Comparison of ENCODE assay signal across 10 cellular contexts in genomic region chr9:130833324-130833990, GRCh38. TPM values are rescaled to one million over a fixed set of nuclear protein-coding genes. Genes with fewer than 3 reads are reported as not detected.
DNase-seq lines count a peak whose midpoint lies in the region; ATAC-seq, FAIRE-seq and TF ChIP-seq lines count a peak whose summit lies in the region.
"Had no signal": no experiment of that assay in that cellular context is flagged by ENCODE, and none has a peak within 500 bp of the region (broad histone marks: within the 10 kb centered on the region; RNA-seq: fewer than 3 reads in every experiment).

No MANE protein-coding gene starts in this region.

- 75 to 80% methylated on average over 5 to 6 of the region's 6 CpGs for WGBS in body of pancreas, 2 donors

- no TSS peak for BruUV-seq in endothelial cell of umbilical vein (replicated peaks; lab: Mats Ljungman, UMichigan)
- no TSS peak for BruUV-seq in Calu3 (replicated peaks; lab: Mats Ljungman, UMichigan)

- no peaks in the 10 kb centered on the region for H3K9me3 ChIP-seq in CD8-positive, alpha-beta memory T cell (ENCODE audit: low read length)
- no peaks in the 10 kb centered on the region for H3K9me3 ChIP-seq in endothelial cell of umbilical vein (replicated peaks; ENCODE audit: control insufficient read depth, insufficient read depth, low read length)
- no peaks in the 10 kb centered on the region for H3K9me3 ChIP-seq in body of pancreas

- H3K27ac Mint-ChIP-seq in CD8-positive, alpha-beta memory T cell: peak overlapping the region in 7 of 8 donors; percentile 90 to 100 (median 97)
- H3K27ac Mint-ChIP-seq in progenitor cell of endocrine pancreas (no peak overlapping the region), Calu3 (ENCODE audit: unreplicated experiment) (no peak overlapping the region)

- ATAC-seq in HG02884 (IDR thresholded peaks at IDR 0.05; ENCODE audit: unreplicated experiment) (no peak), body of pancreas (no peak)

- H3K27ac ChIP-seq in CD8-positive, alpha-beta memory T cell (ENCODE audit: low read depth, low read length): no peak overlapping the region
- H3K27ac ChIP-seq in endothelial cell of umbilical vein (ENCODE audit: insufficient read depth, low read depth, low read length) (peak overlapping the region; percentile 81), body of pancreas (peak overlapping the region in 2 of 4 donors; percentile 83 to 90)

- H3K4me1 ChIP-seq in CD8-positive, alpha-beta memory T cell (ENCODE audit: insufficient read depth, low read length): peaks cover 13% of the 10 kb centered on the region
- peaks cover 36% of the 10 kb centered on the region for H3K4me1 ChIP-seq in endothelial cell of umbilical vein (ENCODE audit: control insufficient read depth, extremely low read depth, insufficient read depth, low read length)
- H3K4me1 ChIP-seq in body of pancreas: peaks cover 38% of the 10 kb centered on the region

- TF ChIP-seq CTCF in endothelial cell of umbilical vein (IDR thresholded peaks at IDR 0.05; ENCODE audit: extremely low read depth in 1 of 2, insufficient read depth in 1 of 2, low read depth in 1 of 2, low read length in 2 of 2): no peak
- TF ChIP-seq CTCF in progenitor cell of endocrine pancreas (IDR thresholded peaks at IDR 0.05; ENCODE audit: unreplicated experiment): no peak
- no peak for TF ChIP-seq CTCF in Calu3 (IDR thresholded peaks at IDR 0.05; ENCODE audit: unreplicated experiment)
- no peak for TF ChIP-seq CTCF in body of pancreas (IDR thresholded peaks at IDR 0.05)

- peak overlapping the region; percentile 71 for H3K9ac ChIP-seq in endothelial cell of umbilical vein (replicated peaks; ENCODE audit: extremely low read depth, insufficient read depth, low read length)

- DNase-seq in CD8-positive, alpha-beta memory T cell: no peak
- DNase-seq in NCI-H69 (lab: John Stamatoyannopoulos, UW) (peak; percentile 43), endothelial cell of umbilical vein (ENCODE audit: low read depth, low spot score) (peak; percentile 51), progenitor cell of endocrine pancreas (ENCODE audit: low spot score, unreplicated experiment) (no peak), Calu3 (no peak), T-helper 9 cell (no peak), body of pancreas (no peak)
- DNase-seq: activated naive CD4-positive, alpha-beta T cell treated with Interleukin-2 at 50 U/mL for 16 hours had no signal

- H3K4me2 ChIP-seq in endothelial cell of umbilical vein (ENCODE audit: insufficient read depth, low read length): peak overlapping the region; percentile 83

- H3K4me1 Mint-ChIP-seq in CD8-positive, alpha-beta memory T cell: peaks cover 35 to 44% (median 36%) of the 10 kb centered on the region in 3 donors
- H3K4me1 Mint-ChIP-seq in progenitor cell of endocrine pancreas (ENCODE audit: low read depth): peaks cover 35% of the 10 kb centered on the region
- H3K4me1 Mint-ChIP-seq in Calu3 (ENCODE audit: low read depth, unreplicated experiment): peaks cover 18% of the 10 kb centered on the region

- no peaks in the 10 kb centered on the region for H3K36me3 ChIP-seq in CD8-positive, alpha-beta memory T cell (ENCODE audit: insufficient read depth, low read length)
- H3K36me3 ChIP-seq in endothelial cell of umbilical vein (ENCODE audit: control insufficient read depth in 2 of 2, extremely low read depth in 1 of 2, insufficient read depth in 2 of 2, low read length in 2 of 2): no peaks in the 10 kb centered on the region
- no peaks in the 10 kb centered on the region for H3K36me3 ChIP-seq in body of pancreas (replicated peaks in 1 of 2; ENCODE audit: insufficient read depth in 1 of 2, low read depth in 2 of 2)

- peaks cover under 1% of the 10 kb centered on the region for H4K20me1 ChIP-seq in endothelial cell of umbilical vein (replicated peaks; ENCODE audit: control insufficient read depth, extremely low read depth, insufficient read depth, low read length)

- no peak overlapping the region for H2AFZ ChIP-seq in endothelial cell of umbilical vein (ENCODE audit: low read depth, low read length)

- intact Hi-C loops in endothelial cell of umbilical vein (cut with micrococcal nuclease): no loop called here
- intact Hi-C loops in Calu3 (cut with micrococcal nuclease; ENCODE audit: unreplicated experiment): loop anchor here (10.0 kb wide), 1 partner anchor 99 kb away; no protein-coding TSS in a partner anchor
- intact Hi-C loops in body of pancreas (cut with DNase I): no loop called here

- POLR2A ChIA-PET in CD8-positive, alpha-beta memory T cell (lab: Charles Lee): no interaction called here
- POLR2A ChIA-PET in endothelial cell of umbilical vein (lab: Charles Lee): no interaction called here

- FAIRE-seq in endothelial cell of umbilical vein (lab: Jason Lieb, UNC): peak; percentile 58

- peaks cover 42% of the 10 kb centered on the region for H3K79me2 ChIP-seq in endothelial cell of umbilical vein (ENCODE audit: control insufficient read depth, insufficient read depth, low read length)

- H3K36me3 Mint-ChIP-seq in CD8-positive, alpha-beta memory T cell: peaks cover 3 to 7% (median 5%) of the 10 kb centered on the region in 3 donors
- H3K36me3 Mint-ChIP-seq in progenitor cell of endocrine pancreas (ENCODE audit: insufficient read depth): peaks cover 7% of the 10 kb centered on the region
- peaks cover 24% of the 10 kb centered on the region for H3K36me3 Mint-ChIP-seq in Calu3 (ENCODE audit: insufficient read depth, unreplicated experiment)

- no peak for TF ChIP-seq POLR2A in endothelial cell of umbilical vein (IDR thresholded peaks at IDR 0.05; ENCODE audit: low read depth, low read length)
- TF ChIP-seq POLR2A in body of pancreas (IDR thresholded peaks at IDR 0.05): no peak

- dilution Hi-C loops in endothelial cell of umbilical vein (cut with MboI; ENCODE audit: extremely low pct_ligation_motif_present, low sequenced_read_pairs): no loop called here

- peaks cover 0 to 3% of the 10 kb centered on the region in 2 donors for H3K27me3 Mint-ChIP-seq in CD8-positive, alpha-beta memory T cell
- no peaks in the 10 kb centered on the region for H3K27me3 Mint-ChIP-seq in progenitor cell of endocrine pancreas
- no peaks in the 10 kb centered on the region for H3K27me3 Mint-ChIP-seq in Calu3 (ENCODE audit: unreplicated experiment)

- H3K27me3 ChIP-seq in CD8-positive, alpha-beta memory T cell (ENCODE audit: insufficient read depth, low read length, poor library complexity, severe bottlenecking): no peaks in the 10 kb centered on the region
- H3K27me3 ChIP-seq in endothelial cell of umbilical vein (ENCODE audit: control insufficient read depth in 2 of 2, insufficient read depth in 2 of 2, low read length in 2 of 2): no peaks in the 10 kb centered on the region
- H3K27me3 ChIP-seq in body of pancreas: no peaks in the 10 kb centered on the region
- H3K27me3 ChIP-seq: SJSA1 had no signal

- H3K9me1 ChIP-seq in endothelial cell of umbilical vein (replicated peaks; ENCODE audit: control insufficient read depth, extremely low read depth, insufficient read depth, low read length): no peaks in the 10 kb centered on the region

- H3K4me3 ChIP-seq in CD8-positive, alpha-beta memory T cell (ENCODE audit: low read length): no peak overlapping the region
- H3K4me3 ChIP-seq in endothelial cell of umbilical vein (replicated peaks in 1 of 3; ENCODE audit: insufficient read depth in 1 of 3, low read depth in 1 of 3, low read length in 3 of 3) (peak overlapping the region in 1 of 3 experiments; percentile 36), body of pancreas (no peak overlapping the region)

- peaks cover 2 to 6% (median 4%) of the 10 kb centered on the region in 5 donors for H3K9me3 Mint-ChIP-seq in CD8-positive, alpha-beta memory T cell
- peaks cover 4% of the 10 kb centered on the region for H3K9me3 Mint-ChIP-seq in progenitor cell of endocrine pancreas (ENCODE audit: low read depth)
- peaks cover 2% of the 10 kb centered on the region for H3K9me3 Mint-ChIP-seq in Calu3 (ENCODE audit: low read depth, unreplicated experiment)

- H3K4me3 Mint-ChIP-seq in CD8-positive, alpha-beta memory T cell: peak overlapping the region; percentile 27 to 93 (median 89)
- H3K4me3 Mint-ChIP-seq in progenitor cell of endocrine pancreas (ENCODE audit: low read depth): peak overlapping the region; percentile 87
- no peak overlapping the region for H3K4me3 Mint-ChIP-seq in Calu3 (ENCODE audit: low read depth, unreplicated experiment)

- CTCF ChIA-PET in CD8-positive, alpha-beta memory T cell (lab: Charles Lee): interaction anchor here (2.2 kb wide), 1 partner anchor 9 kb away, joined by 6 read pairs; no protein-coding TSS in a partner anchor
- CTCF ChIA-PET in endothelial cell of umbilical vein (lab: Charles Lee) (interaction anchor here (1.3 to 1.4 kb wide), 2 partner anchors 62 to 78 kb away, joined by 3 to 5 read pairs; no protein-coding TSS in a partner anchor), Calu3 (lab: Charles Lee) (no interaction called here)

TF ChIP-seq in endothelial cell of umbilical vein, 7 proteins besides CTCF, POLR2A, EP300 and RAD21:
- TF ChIP-seq JUN (IDR thresholded peaks at IDR 0.05; ENCODE audit: borderline replicate concordance, insufficient read depth, insufficient read length, low read depth) (no peak), EZH2 (IDR thresholded peaks at IDR 0.05; ENCODE audit: borderline replicate concordance, low read depth, low read length, severe bottlenecking) (no peak), MYC (IDR thresholded peaks at IDR 0.05; ENCODE audit: low read depth, low read length) (no peak), GATA2 (IDR thresholded peaks at IDR 0.05; ENCODE audit: insufficient read depth, insufficient read length, low read depth, low read length) (no peak)
TF ChIP-seq in endothelial cell of umbilical vein: peak in this region for 0.

RNA-seq across cellular contexts. Expression of gene ABL1, which starts 1.6 kb away (rescaled TPM):
- total RNA-seq in CD8-positive, alpha-beta memory T cell: 10 to 100 TPM; 38.8 to 39.3 TPM
- 16.3 TPM for polyA plus RNA-seq in CD8-positive, alpha-beta memory T cell
- total RNA-seq in endothelial cell of umbilical vein: 79.2 and 87.1 TPM in 2 replicates
- polyA plus RNA-seq in endothelial cell of umbilical vein: 31.1 and 32.1 TPM in 2 replicates
- 34.6 and 35.8 TPM in 2 replicates for polyA plus RNA-seq in endothelial cell of umbilical vein (2011; cell fraction: cytosol; rRNA removed)
- polyA plus RNA-seq in endothelial cell of umbilical vein (2011; cell fraction: nucleus; rRNA removed): 51.9 and 57.9 TPM in 2 replicates
- 60.7 and 65.3 TPM in 2 replicates for polyA plus RNA-seq in endothelial cell of umbilical vein (2012)
- polyA minus RNA-seq in endothelial cell of umbilical vein: 61.8 and 64.1 TPM in 2 replicates
- 54.0 TPM for polyA minus RNA-seq in endothelial cell of umbilical vein (2011; cell fraction: cytosol; rRNA and poly(A)+ RNA removed)
- polyA minus RNA-seq in endothelial cell of umbilical vein (2011; cell fraction: nucleus; rRNA and poly(A)+ RNA removed): 37.1 and 47.0 TPM in 2 replicates
- 113 TPM in 2 replicates for total RNA-seq in progenitor cell of endocrine pancreas
- total RNA-seq in Calu3 (2022): 29.6 and 30.0 TPM in 2 replicates
- 10 to 100 TPM; 23.3 to 29.0 TPM for total RNA-seq in body of pancreas

Comparison
In these comparisons a context has a peak if more than half of its experiments do, and no peak if none do; other contexts are left out.
1. DNase-seq: peak in NCI-H69 (single experiment) and endothelial cell of umbilical vein (single experiment); none in CD8-positive, alpha-beta memory T cell (0 of 5), progenitor cell of endocrine pancreas (single experiment), Calu3 (single experiment), T-helper 9 cell (single experiment) and body of pancreas (0 of 4).
2. H3K27ac Mint-ChIP-seq: peak in CD8-positive, alpha-beta memory T cell (7 of 8); none in progenitor cell of endocrine pancreas (single experiment) and Calu3 (single experiment).